Comparison of ENCODE assay signal across 26 cellular contexts in genomic region chr2:230703514-230703913, GRCh38. TPM values are rescaled to one million over a fixed set of nuclear protein-coding genes. Genes with fewer than 3 reads are reported as not detected.
DNase-seq lines count a peak whose midpoint lies in the region; ATAC-seq, FAIRE-seq and TF ChIP-seq lines count a peak whose summit lies in the region.
"Had no signal": no experiment of that assay in that cellular context is flagged by ENCODE, and none has a peak within 500 bp of the region (broad histone marks: within the 10 kb centered on the region; RNA-seq: fewer than 3 reads in every experiment).

No MANE protein-coding gene starts in this region.

- H3K9ac ChIP-seq in HepG2 (ENCODE audit: insufficient read depth, low read depth, low read length) (no peak overlapping the region), H1 (replicated peaks in 1 of 4; ENCODE audit: extremely low read depth in 1 of 4, low read depth in 3 of 4, low read length in 3 of 4) (no peak overlapping the region), neuronal stem cell (ENCODE audit: low read depth, low read length, poor library complexity) (no peak overlapping the region)
- H3K9ac ChIP-seq: BLaER1 had no signal

- H3K79me2 ChIP-seq in HepG2 (ENCODE audit: insufficient read depth, low read length) (no peaks in the 10 kb centered on the region), H1 (ENCODE audit: control insufficient read depth in 1 of 2, insufficient read depth in 2 of 2, low read length in 2 of 2) (no peaks in the 10 kb centered on the region)

- H3K23me2 ChIP-seq in H1 (ENCODE audit: low read depth, low read length) = peaks cover 5% of the 10 kb centered on the region; the same call in 1 of the 2 replicates

- no peak overlapping the region for H2BK20ac ChIP-seq in H1 (ENCODE audit: low read length)

- H3K23ac ChIP-seq in H1 (ENCODE audit: insufficient read length) (no peak overlapping the region), neuronal stem cell (ENCODE audit: low read depth, low read length, poor library complexity) (no peak overlapping the region)

- peak overlapping the region; percentile 44; the same call in 1 of the 2 replicates for H2BK12ac ChIP-seq in H1 (ENCODE audit: low read depth, low read length)
- H2BK12ac ChIP-seq in neuronal stem cell (ENCODE audit: low read length) = no peak overlapping the region

- no peaks in the 10 kb centered on the region for H4K20me1 ChIP-seq in HepG2 (ENCODE audit: insufficient read depth, low read length)
- H4K20me1 ChIP-seq in H1 (replicated peaks in 1 of 2; ENCODE audit: control insufficient read depth in 1 of 2, insufficient read depth in 2 of 2, low read length in 2 of 2) = no peaks in the 10 kb centered on the region
- H4K20me1 ChIP-seq: BLaER1 had no signal

- H3K27me3 ChIP-seq in HepG2 (ENCODE audit: control insufficient read depth in 1 of 2, insufficient read depth in 2 of 2, low read length in 2 of 2) = no peaks in the 10 kb centered on the region; a peak in 2 of 5 replicates
- H3K27me3 ChIP-seq in right lobe of liver = no peaks in the 10 kb centered on the region
- no peaks in the 10 kb centered on the region for H3K27me3 ChIP-seq in H1 (replicated peaks in 1 of 4; ENCODE audit: control insufficient read depth in 3 of 4, extremely low read depth in 1 of 4, insufficient read depth in 3 of 4, low read length in 3 of 4)
- peaks cover 0 to 12% (median 0%) of the 10 kb centered on the region in 3 experiments for H3K27me3 ChIP-seq in neuronal stem cell (ENCODE audit: control insufficient read depth in 3 of 3, insufficient read depth in 3 of 3, low read depth in 1 of 3, low read length in 3 of 3)
- H3K27me3 ChIP-seq: BLaER1 had no signal

- no peak overlapping the region for H4K5ac ChIP-seq in H1 (ENCODE audit: insufficient read length, low read depth, low read length)

- POLR2A ChIA-PET in HepG2 (lab: Yijun Ruan, JAX) = no interaction called here
- POLR2A ChIA-PET in H1 (lab: Charles Lee; ENCODE audit: partially characterized antibody) = interaction anchor here (0.8 kb wide), 1 partner anchor 59 kb away, joined by 3 read pairs; no protein-coding TSS in a partner anchor

- DNase-seq in HepG2 (ENCODE audit: low spot score) (no peak), right lobe of liver (no peak), H1 (ENCODE audit: low read depth in 1 of 2, low spot score in 2 of 2) (no peak), neuronal stem cell (ENCODE audit: low spot score) (no peak), pons (ENCODE audit: low spot score) (no peak)
- DNase-seq: 8988T; ACHN; BE2C; C1 segment of cervical spinal cord; CD4-positive, alpha-beta memory T cell; CD4-positive, CD25-positive, alpha-beta regulatory T cell; CD8-positive, alpha-beta memory T cell; COR-L47; DMS 273 treated with DMSO at 0.1 percent for 48 hours; DMS153; DMS53; DMS79; DND-41; EL; GDM1 had no signal

- TF ChIP-seq RAD21 in HepG2 (CRISPR knock-in tag; IDR thresholded peaks at IDR 0.05) (no peak), H1 (IDR thresholded peaks at IDR 0.05 in 1 of 2, conservative IDR thresholded peaks at IDR 0.05 in 1 of 2; ENCODE audit: low read depth in 2 of 2, low read length in 2 of 2) (no peak)

- FAIRE-seq in HepG2 (lab: Jason Lieb, UNC) (no peak), H1 (lab: Jason Lieb, UNC) (no peak)
- FAIRE-seq: A204.1, GM12878, GM19239 had no signal

- no peak overlapping the region for H4K91ac ChIP-seq in H1 (replicated peaks; ENCODE audit: insufficient read length, low read length)
- no peak overlapping the region for H4K91ac ChIP-seq in neuronal stem cell (ENCODE audit: low read depth, low read length, poor library complexity)

- H3K56ac ChIP-seq in H1 (replicated peaks; ENCODE audit: insufficient read length, low read depth, low read length) = no peak overlapping the region

- ATAC-seq in HepG2 (no peak), right lobe of liver (no peak), HG03378 (IDR thresholded peaks at IDR 0.05; ENCODE audit: unreplicated experiment) (no peak), HG03460 (IDR thresholded peaks at IDR 0.05; ENCODE audit: unreplicated experiment) (no peak)
- ATAC-seq: GM12878 had no signal

- H3K4me3 ChIP-seq in HepG2 (replicated peaks in 1 of 3; ENCODE audit: insufficient read depth in 1 of 3, low read depth in 2 of 3, low read length in 3 of 3) (no peak overlapping the region), right lobe of liver (no peak overlapping the region), H1 (ENCODE audit: extremely low read depth in 1 of 4, insufficient read depth in 2 of 4, low read depth in 3 of 4, low read length in 4 of 4) (no peak overlapping the region), neuronal stem cell (ENCODE audit: low read length in 2 of 2) (no peak overlapping the region)
- H3K4me3 ChIP-seq: BLaER1, GM12878 had no signal

- H2AK5ac ChIP-seq in H1 (ENCODE audit: low read depth, low read length) (no peak overlapping the region), neuronal stem cell (ENCODE audit: low read depth, low read length) (peak overlapping the region; percentile 75)

- no peaks in the 10 kb centered on the region for H3K79me1 ChIP-seq in H1 (ENCODE audit: low read depth, low read length)
- H3K79me1 ChIP-seq in neuronal stem cell (ENCODE audit: low read depth, low read length) = no peaks in the 10 kb centered on the region

- H3K27ac ChIP-seq in HepG2 (ENCODE audit: extremely low read length, insufficient read depth, low read length) = no peak overlapping the region
- H3K27ac ChIP-seq in right lobe of liver = no peak overlapping the region
- no peak overlapping the region for H3K27ac ChIP-seq in H1 (ENCODE audit: low read depth, low read length)
- no peak overlapping the region for H3K27ac ChIP-seq in neuronal stem cell (replicated peaks; ENCODE audit: low read length)
- H3K27ac ChIP-seq: BLaER1 had no signal

- no peak overlapping the region for H2AFZ ChIP-seq in HepG2 (ENCODE audit: low read length)
- no peak overlapping the region for H2AFZ ChIP-seq in H1 (ENCODE audit: low read length)
- no peak overlapping the region for H2AFZ ChIP-seq in neuronal stem cell (ENCODE audit: low read length)

- H2BK120ac ChIP-seq in H1 (replicated peaks; ENCODE audit: low read depth, low read length) (no peak overlapping the region), neuronal stem cell (ENCODE audit: low read depth, low read length) (no peak overlapping the region)

- TF ChIP-seq CTCF in HepG2 (CRISPR knock-in tag; IDR thresholded peaks at IDR 0.05) (no peak), right lobe of liver (IDR thresholded peaks at IDR 0.05) (no peak), H1 (IDR thresholded peaks at IDR 0.05; ENCODE audit: control extremely low read depth in 1 of 3, insufficient read depth in 1 of 3, low read depth in 1 of 3, low read length in 3 of 3) (no peak)

- in situ Hi-C loops in HepG2 (cut with HindIII; ENCODE audit: extremely low pct_ligation_motif_present, low pct_unique_long_range_greater_than_20kb) = no loop called here

- no TSS peak for BruUV-seq in HepG2 (replicated peaks; lab: Mats Ljungman, UMichigan)

- TF ChIP-seq EP300 in HepG2 (IDR thresholded peaks at IDR 0.05; ENCODE audit: low read depth in 2 of 2, low read length in 2 of 2) (no peak), HepG2 (CRISPR knock-in tag; IDR thresholded peaks at IDR 0.05; ENCODE audit: borderline replicate concordance) (no peak), H1 (IDR thresholded peaks at IDR 0.05; ENCODE audit: borderline replicate concordance in 1 of 2, low read depth in 2 of 2, low read length in 2 of 2) (no peak)

- no peak overlapping the region for H3K4me2 ChIP-seq in HepG2 (ENCODE audit: low read depth, low read length)
- no peak overlapping the region for H3K4me2 ChIP-seq in H1 (ENCODE audit: insufficient read depth in 1 of 2, low read depth in 2 of 2, low read length in 2 of 2)
- no peak overlapping the region for H3K4me2 ChIP-seq in neuronal stem cell (ENCODE audit: insufficient read depth, low read length, poor library complexity, severe bottlenecking)
- H3K4me2 ChIP-seq: BLaER1 had no signal

- H2BK15ac ChIP-seq in H1 (ENCODE audit: low read length) (no peak overlapping the region), neuronal stem cell (ENCODE audit: low read length) (no peak overlapping the region)

- H3K14ac ChIP-seq in H1 (ENCODE audit: insufficient read length) (no peak overlapping the region), neuronal stem cell (ENCODE audit: low read length) (peak overlapping the region; percentile 21)

- no peaks in the 10 kb centered on the region for H3K36me3 ChIP-seq in HepG2 (replicated peaks in 1 of 2; ENCODE audit: control insufficient read depth in 1 of 2, insufficient read depth in 2 of 2, low read length in 2 of 2)
- no peaks in the 10 kb centered on the region for H3K36me3 ChIP-seq in right lobe of liver
- no peaks in the 10 kb centered on the region for H3K36me3 ChIP-seq in H1 (ENCODE audit: control insufficient read depth in 2 of 4, insufficient read depth in 4 of 4, low read length in 3 of 4)
- H3K36me3 ChIP-seq in neuronal stem cell (replicated peaks in 1 of 2; ENCODE audit: control insufficient read depth in 2 of 2, insufficient read depth in 2 of 2, low read length in 2 of 2) = no peaks in the 10 kb centered on the region
- H3K36me3 ChIP-seq: BE2C, BLaER1 had no signal

- CTCF ChIA-PET in HepG2 (lab: Yijun Ruan, JAX; ENCODE audit: low intra/inter-chr PET ratio, low total read pairs) = no interaction called here
- CTCF ChIA-PET in H1 (lab: Charles Lee; ENCODE audit: partially characterized antibody) = interaction anchor here (1.3 to 1.8 kb wide), 2 partner anchors 8 to 58 kb away, joined by 3 to 5 read pairs; partner anchors contain the start of gene CAB39

- no peak overlapping the region for H4K8ac ChIP-seq in H1 (ENCODE audit: extremely low read depth, insufficient read depth, low read length)
- no peak overlapping the region for H4K8ac ChIP-seq in neuronal stem cell (ENCODE audit: low read depth, low read length)

- H3K9me3 ChIP-seq in HepG2 (ENCODE audit: low read length) (no peaks in the 10 kb centered on the region), right lobe of liver (no peaks in the 10 kb centered on the region), H1 (ENCODE audit: insufficient read depth in 2 of 2, low read depth in 1 of 2, low read length in 1 of 2) (no peaks in the 10 kb centered on the region), neuronal stem cell (replicated peaks in 1 of 2; ENCODE audit: control insufficient read depth in 2 of 2, insufficient read depth in 1 of 2, low read depth in 1 of 2, low read length in 2 of 2) (no peaks in the 10 kb centered on the region)
- H3K9me3 ChIP-seq: BE2C had no signal

- H3K18ac ChIP-seq in H1 (ENCODE audit: extremely low read depth, low read length) (no peak overlapping the region), neuronal stem cell (ENCODE audit: low read length) (no peak overlapping the region)

- TF ChIP-seq POLR2A in HepG2 (IDR thresholded peaks at IDR 0.05; ENCODE audit: insufficient read depth in 1 of 2, low read depth in 2 of 2, low read length in 2 of 2) (no peak), right lobe of liver (IDR thresholded peaks at IDR 0.05) (no peak), H1 (IDR thresholded peaks at IDR 0.05; ENCODE audit: control extremely low read depth in 1 of 2, low read depth in 2 of 2, low read length in 2 of 2) (no peak)

- intact Hi-C loops in HepG2 (cut with micrococcal nuclease; ENCODE audit: unreplicated experiment) (no loop called here), right lobe of liver (cut with DNase I) (no loop called here)

- WGBS in HepG2 (ENCODE audit: low lambda C conversion rate) = 22% methylated on average over 3 of the region's 3 CpGs
- 57% methylated on average over 1 of the region's 3 CpGs for WGBS in right lobe of liver (ENCODE audit: insufficient coverage, low coverage, low lambda C conversion rate, missing lambda C conversion rate)
- WGBS in H1 (ENCODE audit: extremely low coverage in 1 of 2, insufficient coverage in 1 of 2, insufficient read length in 1 of 2, insufficient replicate concordance in 2 of 2, low coverage in 1 of 2, low lambda C conversion rate in 2 of 2, missing lambda C conversion rate in 1 of 2), 2 experiments = 85% methylated on average over 3 of the region's 3 CpGs; no CpG with 5 or more reads in 1 of the 2 experiments
- WGBS in neuronal stem cell (ENCODE audit: extremely low coverage in 2 of 2, insufficient read length in 2 of 2, insufficient replicate concordance in 1 of 2), 2 donors = no CpG with 5 or more reads among the region's 3 CpGs

- H2BK5ac ChIP-seq in H1 (ENCODE audit: low read depth, low read length) (no peak overlapping the region), neuronal stem cell (ENCODE audit: low read length) (peak overlapping the region; percentile 24)

- H3K4ac ChIP-seq in H1 (replicated peaks; ENCODE audit: insufficient read length, low read depth, low read length) (no peak overlapping the region), neuronal stem cell (ENCODE audit: low read length) (no peak overlapping the region)

- H3K4me1 ChIP-seq in HepG2 (ENCODE audit: insufficient read depth, low read length) (peaks cover 33% of the 10 kb centered on the region), right lobe of liver (no peaks in the 10 kb centered on the region), H1 (replicated peaks in 1 of 4; ENCODE audit: control insufficient read depth in 3 of 4, insufficient read depth in 4 of 4, low read length in 3 of 4) (no peaks in the 10 kb centered on the region), neuronal stem cell (ENCODE audit: control insufficient read depth in 2 of 2, insufficient read depth in 1 of 2, low read depth in 1 of 2, low read length in 2 of 2) (no peaks in the 10 kb centered on the region)
- H3K4me1 ChIP-seq: BE2C, BLaER1 had no signal

RNA-seq across cellular contexts. Expression of gene CAB39, which starts 9.1 kb away (rescaled TPM):
- total RNA-seq in HepG2 (2016; rRNA removed; fragmentation: Illumina TruSeq; extraction: Trizol) (45.3 and 59.5 TPM in 2 replicates), right lobe of liver (10 to 100 TPM; 25.3 to 32.4 (median 27.8) TPM)
- 9.2 and 9.7 TPM in 2 replicates for total RNA-seq in HepG2 (2016; cell fraction: cytosol; rRNA removed; fragmentation: Illumina TruSeq; extraction: Trizol; ENCODE audit: low read depth)
- total RNA-seq in HepG2 (2016; cell fraction: insoluble cytoplasmic fraction; rRNA removed; fragmentation: Illumina TruSeq; extraction: Trizol) = 46.6 and 55.2 TPM in 2 replicates
- 21.6 and 23.9 TPM in 2 replicates for total RNA-seq in HepG2 (2016; cell fraction: membrane; rRNA removed; fragmentation: Illumina TruSeq; extraction: Trizol)
- total RNA-seq in HepG2 (2016; cell fraction: nucleus; rRNA removed; fragmentation: Illumina TruSeq; extraction: Trizol) = 33.9 and 39.0 TPM in 2 replicates
- polyA plus RNA-seq in HepG2 (2011; rRNA removed) (18.8 and 19.3 TPM in 2 replicates), H1 (2011; rRNA removed) (12.8 and 16.4 TPM in 2 replicates)
- 8.2 and 15.0 TPM in 2 replicates for polyA plus RNA-seq in HepG2 (2011; cell fraction: cytosol; rRNA removed)
- 10.7 and 15.8 TPM in 2 replicates for polyA plus RNA-seq in HepG2 (2011; cell fraction: nucleus; rRNA removed)
- 26.1 and 26.8 TPM in 2 replicates for polyA plus RNA-seq in HepG2 (2012)
- polyA plus RNA-seq in HepG2 (2016; cell fraction: cytosol; fragmentation: Illumina TruSeq; extraction: Trizol; ENCODE audit: low read depth) = 2.2 and 2.5 TPM in 2 replicates
- 44.1 and 46.7 TPM in 2 replicates for polyA plus RNA-seq in HepG2 (2016; cell fraction: insoluble cytoplasmic fraction; fragmentation: Illumina TruSeq; extraction: Trizol; ENCODE audit: low read depth)
- polyA plus RNA-seq in HepG2 (2016; cell fraction: membrane; fragmentation: Illumina TruSeq; extraction: Trizol; ENCODE audit: low read depth) = 10.7 and 11.2 TPM in 2 replicates
- 30.1 and 35.6 TPM in 2 replicates for polyA plus RNA-seq in HepG2 (2016; cell fraction: nucleus; fragmentation: Illumina TruSeq; extraction: Trizol; ENCODE audit: insufficient read depth, low read depth)
- 20.0 and 27.9 TPM in 2 replicates for polyA minus RNA-seq in HepG2 (2011; rRNA and poly(A)+ RNA removed; ENCODE audit: low replicate concordance)
- polyA minus RNA-seq in HepG2 (2011; cell fraction: cytosol; rRNA and poly(A)+ RNA removed) = 24.9 and 29.5 TPM in 2 replicates
- polyA minus RNA-seq in HepG2 (2011; cell fraction: nucleus; rRNA and poly(A)+ RNA removed) = 29.0 and 50.4 TPM in 2 replicates
- 48.3 and 50.5 TPM in 2 replicates for total RNA-seq in H1 (2021; fragmentation: NEBNext Ultra II Directional; extraction: Animal tissue kit (Norgen Biotek cat#: 25700))
- polyA plus RNA-seq in H1 (2011; cell fraction: cytosol; rRNA removed) = 21.9 TPM
- 10.9 TPM for polyA plus RNA-seq in H1 (2011; cell fraction: nucleus; rRNA removed)
- polyA plus RNA-seq in H1 (2012, experiment 1 of 2) = 22.0 to 33.8 TPM (median 26.7 TPM) in 4 replicates
- 2.2 TPM for polyA plus RNA-seq in H1 (2012, experiment 2 of 2)
- polyA plus RNA-seq in H1 (2013, experiment 1 of 2) = 24.1 TPM
- 25.0 TPM for polyA plus RNA-seq in H1 (2013, experiment 2 of 2)
- 42.6 and 45.2 TPM in 2 replicates for polyA minus RNA-seq in H1 (2011; rRNA and poly(A)+ RNA removed)
- 28.2 TPM for polyA minus RNA-seq in H1 (2011; cell fraction: cytosol; rRNA and poly(A)+ RNA removed)
- polyA minus RNA-seq in H1 (2011; cell fraction: nucleus; rRNA and poly(A)+ RNA removed) = 29.6 TPM
- polyA plus RNA-seq in neuronal stem cell (2013, experiment 1 of 2) = 26.9 TPM
- polyA plus RNA-seq in neuronal stem cell (2013, experiment 2 of 2) = 26.4 TPM
